ENCODE assay signal across 26 cellular contexts in the genomic region with DNA sequence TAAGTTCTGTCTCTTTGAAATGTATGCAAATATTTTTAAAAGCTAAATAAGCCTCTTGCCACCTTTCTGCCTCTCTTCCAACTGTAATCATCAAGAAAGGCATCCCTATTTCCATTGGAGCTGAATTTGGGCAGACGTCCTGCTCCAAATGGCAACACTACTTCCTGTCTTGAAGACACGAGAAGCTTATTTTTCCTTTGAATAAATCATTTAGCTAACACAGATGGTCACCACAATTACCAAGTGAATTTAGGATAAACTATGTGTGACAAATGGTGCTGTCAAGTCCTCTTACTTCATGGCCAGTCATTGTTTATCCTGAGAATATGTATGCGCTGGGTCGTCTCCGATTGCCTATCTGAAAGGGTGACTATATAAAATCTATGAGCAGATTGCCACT.
"Had no signal": no experiment of that assay in that cellular context is flagged by ENCODE, and none has a peak within 500 bp of the region (broad histone marks: within the 10 kb centered on the region; RNA-seq: fewer than 3 reads in every experiment).

No MANE protein-coding gene starts in this region.

- H3K4me1 ChIP-seq: body of pancreas, esophagus muscularis mucosa, gastrocnemius medialis, left ventricle myocardium inferior, prostate gland, tibial nerve had no signal

- H3K27me3 ChIP-seq: body of pancreas, cardiac muscle cell, esophagus muscularis mucosa, gastrocnemius medialis, neutrophil, ovary, tibial nerve had no signal

- H3K27me3 Mint-ChIP-seq: activated CD4-positive, alpha-beta T cell treated with anti-CD3 and anti-CD28 coated beads, Interleukin-2, amount 10 ng/mL, durations not matched to agents 7 days and 5 days; activated CD8-positive, alpha-beta memory T cell treated with anti-CD3 and anti-CD28 coated beads, Interleukin-2, amount 10 ng/mL, durations not matched to agents 7 days and 5 days; activated CD8-positive, alpha-beta T cell treated with anti-CD3 and anti-CD28 coated beads for 36 hours; activated naive CD4-positive, alpha-beta T cell treated with anti-CD3 and anti-CD28 coated beads, Interleukin-2, amount 10 ng/mL, durations not matched to agents 7 days and 5 days; activated naive CD8-positive, alpha-beta T cell treated with anti-CD3 and anti-CD28 coated beads, Interleukin-2, amount 50 U/mL, for 24 hours; effector memory CD8-positive, alpha-beta T cell had no signal

- ATAC-seq: activated CD8-positive, alpha-beta memory T cell treated with anti-CD3 and anti-CD28 coated beads, Interleukin-2, amount 10 ng/mL, durations not matched to agents 7 days and 5 days; activated CD8-positive, alpha-beta T cell treated with anti-CD3 and anti-CD28 coated beads for 36 hours; activated naive CD8-positive, alpha-beta T cell treated with anti-CD3 and anti-CD28 coated beads, Interleukin-2, amount 50 U/mL, for 24 hours; body of pancreas; effector memory CD8-positive, alpha-beta T cell; gastrocnemius medialis; right cardiac atrium; stimulated activated naive CD8-positive, alpha-beta T cell treated with anti-CD3 and anti-CD28 coated beads, Interleukin-15, Interleukin-2, amounts not matched to agents 100 U/mL and 50 U/mL, for 24 hours had no signal

- H3K36me3 ChIP-seq: cardiac muscle cell, esophagus muscularis mucosa, gastrocnemius medialis, left ventricle myocardium inferior, neutrophil, ovary, prostate gland, tibial nerve, WERI-Rb-1 had no signal

- H3K27ac Mint-ChIP-seq: activated CD4-positive, alpha-beta T cell treated with anti-CD3 and anti-CD28 coated beads, Interleukin-2, amount 10 ng/mL, durations not matched to agents 7 days and 5 days; activated CD8-positive, alpha-beta memory T cell treated with anti-CD3 and anti-CD28 coated beads, Interleukin-2, amount 10 ng/mL, durations not matched to agents 7 days and 5 days; activated CD8-positive, alpha-beta T cell treated with anti-CD3 and anti-CD28 coated beads for 36 hours; activated naive CD4-positive, alpha-beta T cell treated with anti-CD3 and anti-CD28 coated beads, Interleukin-2, amount 10 ng/mL, durations not matched to agents 7 days and 5 days; activated naive CD8-positive, alpha-beta T cell treated with anti-CD3 and anti-CD28 coated beads, Interleukin-2, amount 50 U/mL, for 24 hours; effector memory CD8-positive, alpha-beta T cell; nephron; T-helper 2 cell treated with Interferon-gamma antibody and Interleukin-4, amounts not matched to agents 5 μg/mL and 100 μg/mL, for 36 hours had no signal

- H3K4me3 Mint-ChIP-seq: activated CD4-positive, alpha-beta T cell treated with anti-CD3 and anti-CD28 coated beads, Interleukin-2, amount 10 ng/mL, durations not matched to agents 7 days and 5 days; activated CD8-positive, alpha-beta memory T cell treated with anti-CD3 and anti-CD28 coated beads, Interleukin-2, amount 10 ng/mL, durations not matched to agents 7 days and 5 days; activated CD8-positive, alpha-beta T cell treated with anti-CD3 and anti-CD28 coated beads for 36 hours; activated naive CD4-positive, alpha-beta T cell treated with anti-CD3 and anti-CD28 coated beads, Interleukin-2, amount 10 ng/mL, durations not matched to agents 7 days and 5 days; activated naive CD8-positive, alpha-beta T cell treated with anti-CD3 and anti-CD28 coated beads, Interleukin-2, amount 50 U/mL, for 24 hours; effector memory CD8-positive, alpha-beta T cell; nephron; T-helper 2 cell treated with Interferon-gamma antibody and Interleukin-4, amounts not matched to agents 5 μg/mL and 100 μg/mL, for 36 hours had no signal

- H3K9me3 ChIP-seq: body of pancreas, esophagus muscularis mucosa, gastrocnemius medialis, left ventricle myocardium inferior, neutrophil, ovary, prostate gland, tibial nerve had no signal

- H3K36me3 Mint-ChIP-seq: activated CD8-positive, alpha-beta memory T cell treated with anti-CD3 and anti-CD28 coated beads, Interleukin-2, amount 10 ng/mL, durations not matched to agents 7 days and 5 days; activated naive CD4-positive, alpha-beta T cell treated with anti-CD3 and anti-CD28 coated beads, Interleukin-2, amount 10 ng/mL, durations not matched to agents 7 days and 5 days had no signal

- DNase-seq: activated CD4-positive, alpha-beta T cell treated with anti-CD3 and anti-CD28 coated beads, Interleukin-2, amount 10 ng/mL, durations not matched to agents 7 days and 5 days; activated CD4-positive, CD25-positive, alpha-beta regulatory T cell treated with anti-CD3 and anti-CD28 coated beads, Interleukin-2, amount 50 U/mL, for 72 hours; activated CD8-positive, alpha-beta memory T cell treated with anti-CD3 and anti-CD28 coated beads, Interleukin-2, amount 10 ng/mL, durations not matched to agents 7 days and 5 days; activated CD8-positive, alpha-beta T cell treated with anti-CD3 and anti-CD28 coated beads for 36 hours; activated effector memory CD4-positive, alpha-beta T cell treated with anti-CD3 and anti-CD28 coated beads, Interleukin-2, amount 50 U/mL, for 16 hours; activated naive CD4-positive, alpha-beta T cell treated with anti-CD3 and anti-CD28 coated beads, Interleukin-2, amount 10 ng/mL, durations not matched to agents 7 days and 5 days; activated naive CD8-positive, alpha-beta T cell treated with anti-CD3 and anti-CD28 coated beads, Interleukin-2, amount 50 U/mL, for 24 hours; activated T-cell treated with anti-CD3 and anti-CD28 coated beads for 4 hours; anterior cingulate cortex; body of pancreas; effector memory CD8-positive, alpha-beta T cell; gastrocnemius medialis; hippocampal formation; left ventricle myocardium inferior; ovary; right cardiac atrium; stimulated activated CD4-positive, alpha-beta T cell treated with anti-CD3 and anti-CD28 coated beads, Interleukin-4, amount 100 ng/mL, for 24 hours; stimulated activated naive CD8-positive, alpha-beta T cell treated with anti-CD3 and anti-CD28 coated beads, Interleukin-15, Interleukin-2, amounts not matched to agents 100 U/mL and 50 U/mL, for 24 hours; WERI-Rb-1 had no signal

- H3K27ac ChIP-seq: body of pancreas, cardiac muscle cell, esophagus muscularis mucosa, gastrocnemius medialis, left ventricle myocardium inferior, neutrophil, ovary, prostate gland, tibial nerve, WERI-Rb-1 had no signal

- H3K9me3 Mint-ChIP-seq: activated CD4-positive, alpha-beta T cell treated with anti-CD3 and anti-CD28 coated beads, Interleukin-2, amount 10 ng/mL, durations not matched to agents 7 days and 5 days; activated CD8-positive, alpha-beta T cell treated with anti-CD3 and anti-CD28 coated beads for 36 hours; activated naive CD4-positive, alpha-beta T cell treated with anti-CD3 and anti-CD28 coated beads, Interleukin-2, amount 10 ng/mL, durations not matched to agents 7 days and 5 days; activated naive CD8-positive, alpha-beta T cell treated with anti-CD3 and anti-CD28 coated beads, Interleukin-2, amount 50 U/mL, for 24 hours; effector memory CD8-positive, alpha-beta T cell; nephron; T-helper 2 cell treated with Interferon-gamma antibody and Interleukin-4, amounts not matched to agents 5 μg/mL and 100 μg/mL, for 36 hours had no signal

- H3K4me3 ChIP-seq: body of pancreas, cardiac muscle cell, esophagus muscularis mucosa, gastrocnemius medialis, left ventricle myocardium inferior, ovary, prostate gland, tibial nerve had no signal

- H3K4me1 Mint-ChIP-seq: activated CD4-positive, alpha-beta T cell treated with anti-CD3 and anti-CD28 coated beads, Interleukin-2, amount 10 ng/mL, durations not matched to agents 7 days and 5 days; activated CD8-positive, alpha-beta memory T cell treated with anti-CD3 and anti-CD28 coated beads, Interleukin-2, amount 10 ng/mL, durations not matched to agents 7 days and 5 days; activated naive CD4-positive, alpha-beta T cell treated with anti-CD3 and anti-CD28 coated beads, Interleukin-2, amount 10 ng/mL, durations not matched to agents 7 days and 5 days; activated naive CD8-positive, alpha-beta T cell treated with anti-CD3 and anti-CD28 coated beads, Interleukin-2, amount 50 U/mL, for 24 hours; nephron had no signal
